Comparison of ENCODE assay signal across 11 cellular contexts in the genomic region with DNA sequence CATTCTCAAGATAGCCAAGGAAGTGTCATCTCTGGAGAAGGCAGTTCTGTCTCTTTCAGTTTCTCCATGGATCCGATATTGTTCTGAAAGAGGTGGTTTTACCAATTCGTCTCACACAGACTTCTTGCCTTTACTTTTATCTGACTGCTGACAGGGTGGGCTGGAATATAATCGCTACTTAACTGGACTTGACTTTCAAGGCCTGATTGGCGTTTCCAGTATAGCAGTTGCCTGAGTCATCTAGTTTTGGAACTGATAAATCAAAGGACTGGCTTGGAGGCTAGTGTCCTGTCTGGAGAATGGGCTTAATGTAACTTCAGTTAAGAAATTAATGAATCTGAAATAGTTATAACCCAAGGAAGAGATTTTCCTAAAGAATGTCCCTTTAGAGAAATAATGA. TPM values are rescaled to one million over a fixed set of nuclear protein-coding genes. Genes with fewer than 3 reads are reported as not detected.
DNase-seq lines count a peak whose midpoint lies in the region; ATAC-seq, FAIRE-seq and TF ChIP-seq lines count a peak whose summit lies in the region.
"Had no signal": no experiment of that assay in that cellular context is flagged by ENCODE, and none has a peak within 500 bp of the region (broad histone marks: within the 10 kb centered on the region; RNA-seq: fewer than 3 reads in every experiment).

No MANE protein-coding gene starts in this region.

- DNase-seq in MCF 10A (ENCODE audit: unreplicated experiment) (no peak), mammary epithelial cell (no peak), keratinocyte (ENCODE audit: low read depth, low spot score) (no peak), transverse colon (no peak), NCI-H2227 treated with DMSO at 0.1 percent for 48 hours (lab: John Stamatoyannopoulos, UW) (no peak)
- DNase-seq in activated CD8-positive, alpha-beta T cell treated with anti-CD3 and anti-CD28 coated beads, Interleukin-2, amount 10 ng/mL, durations not matched to agents 7 days and 5 days, result no peak
- DNase-seq in stimulated activated CD8-positive, alpha-beta memory T cell treated with anti-CD3 and anti-CD28 coated beads, Interleukin-4, amount 100 ng/mL, for 48 hours, result no peak
- DNase-seq: islet precursor cell, NCI-H345 had no signal

- BruUV-seq in MCF 10A (replicated peaks; lab: Mats Ljungman, UMichigan), result no TSS peak
- BruUV-seq in mammary epithelial cell (replicated peaks; lab: Mats Ljungman, UMichigan), result no TSS peak

- dilution Hi-C loops in mammary epithelial cell (cut with HindIII; ENCODE audit: low sequenced_read_pairs), result no loop called here
- dilution Hi-C loops in keratinocyte (cut with MboI; ENCODE audit: extremely low pct_ligation_motif_present, low sequenced_read_pairs), result no loop called here

- H3K4me3 Mint-ChIP-seq in MCF 10A (ENCODE audit: unreplicated experiment), result no peak overlapping the region
- peak overlapping the region; percentile 72 for H3K4me3 Mint-ChIP-seq in activated CD8-positive, alpha-beta T cell treated with anti-CD3 and anti-CD28 coated beads, Interleukin-2, amount 10 ng/mL, durations not matched to agents 7 days and 5 days

- H4K20me1 ChIP-seq in mammary epithelial cell (ENCODE audit: insufficient read depth, low read length), result no peaks in the 10 kb centered on the region
- H4K20me1 ChIP-seq in keratinocyte (ENCODE audit: control insufficient read depth, extremely low read depth, insufficient read depth, low read length), result no peaks in the 10 kb centered on the region

- H3K9me1 ChIP-seq in keratinocyte (ENCODE audit: control insufficient read depth, extremely low read depth, insufficient read depth, low read length), result no peaks in the 10 kb centered on the region

- whole genome bisulfite sequencing in mammary epithelial cell (ENCODE audit: low coverage, missing lambda C conversion rate), result 97% methylated on average over 4 of the region's 4 CpGs
- WGBS in transverse colon (ENCODE audit: low coverage in 1 of 2), 2 donors, result 73 to 89% methylated on average over 3 to 4 of the region's 4 CpGs

- H3K4me2 ChIP-seq in mammary epithelial cell (ENCODE audit: insufficient read depth, low read depth, low read length) (no peak overlapping the region), keratinocyte (ENCODE audit: control insufficient read depth, extremely low read depth, insufficient read depth, low read depth, low read length) (no peak overlapping the region)

- H3K27me3 ChIP-seq in mammary epithelial cell (ENCODE audit: insufficient read depth, low read length) (no peaks in the 10 kb centered on the region), keratinocyte (ENCODE audit: control insufficient read depth, extremely low read depth, insufficient read depth, low read length) (no peaks in the 10 kb centered on the region), transverse colon (no peaks in the 10 kb centered on the region)
- H3K27me3 ChIP-seq: neutrophil had no signal

- H3K27ac ChIP-seq in mammary epithelial cell (ENCODE audit: insufficient read depth, low read depth, low read length), result no peak overlapping the region
- peak overlapping the region; percentile 18 for H3K27ac ChIP-seq in keratinocyte (ENCODE audit: control insufficient read depth, insufficient read depth, low read length)
- H3K27ac ChIP-seq in transverse colon, result peak overlapping the region; percentile 49 to 74 (median 63)

- H3K36me3 ChIP-seq in mammary epithelial cell (ENCODE audit: insufficient read depth, low read length) (no peaks in the 10 kb centered on the region), keratinocyte (ENCODE audit: control insufficient read depth in 2 of 2, extremely low read depth in 1 of 2, insufficient read depth in 2 of 2, low read length in 2 of 2) (peaks cover 0 to 3% of the 10 kb centered on the region in 2 experiments), transverse colon (no peaks in the 10 kb centered on the region)
- H3K36me3 ChIP-seq: neutrophil had no signal

- H3K9me3 Mint-ChIP-seq in MCF 10A (ENCODE audit: unreplicated experiment), result no peaks in the 10 kb centered on the region
- H3K9me3 Mint-ChIP-seq in activated CD8-positive, alpha-beta T cell treated with anti-CD3 and anti-CD28 coated beads, Interleukin-2, amount 10 ng/mL, durations not matched to agents 7 days and 5 days (ENCODE audit: insufficient read depth), result no peaks in the 10 kb centered on the region

- H3K4me1 Mint-ChIP-seq in MCF 10A (ENCODE audit: insufficient read depth, unreplicated experiment), result peaks cover 48% of the 10 kb centered on the region
- peaks cover 95% of the 10 kb centered on the region for H3K4me1 Mint-ChIP-seq in activated CD8-positive, alpha-beta T cell treated with anti-CD3 and anti-CD28 coated beads, Interleukin-2, amount 10 ng/mL, durations not matched to agents 7 days and 5 days (ENCODE audit: low read depth)

- intact Hi-C loops in MCF 10A (cut with micrococcal nuclease) (no loop called here), mammary epithelial cell (cut with micrococcal nuclease) (no loop called here), transverse colon (cut with DNase I; ENCODE audit: low total_unique reads) (no loop called here)

- no peak for ATAC-seq in activated CD8-positive, alpha-beta T cell treated with anti-CD3 and anti-CD28 coated beads, Interleukin-2, amount 10 ng/mL, durations not matched to agents 7 days and 5 days
- no peak for ATAC-seq in HG02588 (IDR thresholded peaks at IDR 0.05; ENCODE audit: unreplicated experiment)

- H3K4me3 ChIP-seq in mammary epithelial cell (replicated peaks in 1 of 3; ENCODE audit: insufficient read depth in 1 of 3, low read depth in 2 of 3, low read length in 3 of 3) (no peak overlapping the region), keratinocyte (ENCODE audit: control insufficient read depth in 2 of 3, extremely low read depth in 1 of 3, insufficient read depth in 2 of 3, low read depth in 1 of 3, low read length in 3 of 3) (no peak overlapping the region), transverse colon (no peak overlapping the region)

- H3K9me3 ChIP-seq in mammary epithelial cell (replicated peaks; ENCODE audit: insufficient read depth, low read length) (no peaks in the 10 kb centered on the region), keratinocyte (ENCODE audit: control insufficient read depth, low read depth, low read length) (no peaks in the 10 kb centered on the region), transverse colon (no peaks in the 10 kb centered on the region)
- H3K9me3 ChIP-seq: neutrophil had no signal

- peak; percentile 26 for FAIRE-seq in keratinocyte (lab: Jason Lieb, UNC)

- in situ Hi-C loops in mammary epithelial cell (cut with MboI; ENCODE audit: low sequenced_read_pairs in 2 of 2), result no loop called here
- in situ Hi-C loops in transverse colon (cut with MboI; ENCODE audit: low pct_ligation_motif_present in 1 of 4, low pct_unique_long_range_greater_than_20kb in 1 of 4, low sequenced_read_pairs in 3 of 4), result no loop called here

- H2AFZ ChIP-seq in mammary epithelial cell (ENCODE audit: low read depth, low read length), result no peak overlapping the region
- H2AFZ ChIP-seq in keratinocyte (ENCODE audit: control insufficient read depth, low read length), result no peak overlapping the region

- H3K36me3 Mint-ChIP-seq in MCF 10A (ENCODE audit: insufficient read depth, unreplicated experiment), result no peaks in the 10 kb centered on the region
- H3K36me3 Mint-ChIP-seq in activated CD8-positive, alpha-beta T cell treated with anti-CD3 and anti-CD28 coated beads, Interleukin-2, amount 10 ng/mL, durations not matched to agents 7 days and 5 days (ENCODE audit: low read depth), result peaks cover 81% of the 10 kb centered on the region

- TF ChIP-seq POLR2A in transverse colon (IDR thresholded peaks at IDR 0.05), result no peak

- H3K79me2 ChIP-seq in mammary epithelial cell (ENCODE audit: insufficient read depth, low read length) (peaks cover 14% of the 10 kb centered on the region), keratinocyte (ENCODE audit: control insufficient read depth, insufficient read depth, low read length) (peaks cover 27% of the 10 kb centered on the region)

- H3K27ac Mint-ChIP-seq in MCF 10A (ENCODE audit: low read depth, unreplicated experiment), result peak overlapping the region; percentile 79
- peak overlapping the region; percentile 90 for H3K27ac Mint-ChIP-seq in activated CD8-positive, alpha-beta T cell treated with anti-CD3 and anti-CD28 coated beads, Interleukin-2, amount 10 ng/mL, durations not matched to agents 7 days and 5 days

- H3K4me1 ChIP-seq in mammary epithelial cell (ENCODE audit: insufficient read depth, low read length), result peaks cover 16% of the 10 kb centered on the region
- peaks cover 40% of the 10 kb centered on the region for H3K4me1 ChIP-seq in keratinocyte (ENCODE audit: control insufficient read depth, extremely low read depth, insufficient read depth, low read length)
- no peaks in the 10 kb centered on the region for H3K4me1 ChIP-seq in transverse colon

- TF ChIP-seq CTCF in MCF 10A (IDR thresholded peaks at IDR 0.05; ENCODE audit: unreplicated experiment) (no peak), mammary epithelial cell (conservative IDR thresholded peaks at IDR 0.05 in 1 of 2, IDR thresholded peaks at IDR 0.05 in 1 of 2; ENCODE audit: extremely low read depth in 1 of 2, insufficient read depth in 1 of 2, low read depth in 1 of 2, low read length in 2 of 2) (no peak), keratinocyte (optimal IDR thresholded peaks at IDR 0.05 in 1 of 3, IDR thresholded peaks at IDR 0.05 in 1 of 3, conservative IDR thresholded peaks at IDR 0.05 in 1 of 3; ENCODE audit: extremely low read depth in 1 of 3, insufficient read depth in 2 of 3, low read length in 3 of 3) (no peak), transverse colon (IDR thresholded peaks at IDR 0.05) (no peak)

- no peaks in the 10 kb centered on the region for H3K27me3 Mint-ChIP-seq in MCF 10A (ENCODE audit: insufficient read depth, unreplicated experiment)
- H3K27me3 Mint-ChIP-seq in activated CD8-positive, alpha-beta T cell treated with anti-CD3 and anti-CD28 coated beads, Interleukin-2, amount 10 ng/mL, durations not matched to agents 7 days and 5 days (ENCODE audit: low read depth), result no peaks in the 10 kb centered on the region

- CTCF ChIA-PET in MCF 10A (lab: Yijun Ruan, JAX) (no interaction called here), mammary epithelial cell (lab: Charles Lee; ENCODE audit: low non-redundant PET) (no interaction called here)
- CTCF ChIA-PET in activated CD8-positive, alpha-beta T cell treated with anti-CD3 and anti-CD28 coated beads, Interleukin-2, amount 10 ng/mL, durations not matched to agents 7 days and 5 days (lab: Charles Lee), result interaction anchor here (1.4 to 6.0 kb wide), 5 partner anchors 8 to 108 kb away, joined by 3 to 42 read pairs (median 5); no protein-coding TSS in a partner anchor

- POLR2A ChIA-PET in MCF 10A (lab: Yijun Ruan, JAX), result interaction anchor here (1.8 kb wide), 1 partner anchor 20 kb away, joined by 6 read pairs; no protein-coding TSS in a partner anchor
- POLR2A ChIA-PET in activated CD8-positive, alpha-beta T cell treated with anti-CD3 and anti-CD28 coated beads, Interleukin-2, amount 10 ng/mL, durations not matched to agents 7 days and 5 days (lab: Charles Lee), result interaction anchor here (0.6 to 13.2 kb wide), 5 partner anchors 10 to 109 kb away, joined by 4 to 177 read pairs (median 9); no protein-coding TSS in a partner anchor

- no peak for TF ChIP-seq EP300 in transverse colon (IDR thresholded peaks at IDR 0.05; ENCODE audit: low read depth)

- H3K9ac ChIP-seq in mammary epithelial cell (ENCODE audit: insufficient read depth, low read length) (no peak overlapping the region), keratinocyte (ENCODE audit: control insufficient read depth, extremely low read depth, insufficient read depth, low read length) (no peak overlapping the region)

RNA-seq across cellular contexts. Expression of gene PRKCH, which starts 21.6 kb away (rescaled TPM):
- total RNA-seq in MCF 10A (2022) (10.4 and 12.4 TPM in 2 replicates), mammary epithelial cell (10 to 100 TPM in 1 of 2 donors, 1 to 10 TPM in 1; 8.8 to 16.2 TPM), transverse colon (10 to 100 TPM; 12.4 to 38.9 (median 27.0) TPM)
- polyA plus RNA-seq in mammary epithelial cell (11.5 TPM), keratinocyte (12.0 to 13.7 TPM (median 12.0 TPM) in 3 replicates)
- polyA minus RNA-seq in mammary epithelial cell (21.2 TPM), keratinocyte (20.1 to 34.5 TPM (median 31.4 TPM) in 3 replicates)
- total RNA-seq in activated CD8-positive, alpha-beta T cell treated with anti-CD3 and anti-CD28 coated beads, Interleukin-2, amount 10 ng/mL, durations not matched to agents 7 days and 5 days, result 100 to 1,000 TPM; 318 to 343 TPM
- 25.3 TPM for polyA plus RNA-seq in keratinocyte (2011; ENCODE audit: low read depth)
- polyA plus RNA-seq in keratinocyte (2011; cell fraction: cytosol; rRNA removed), result 11.7 and 12.1 TPM in 2 replicates
- 14.1 and 17.1 TPM in 2 replicates for polyA plus RNA-seq in keratinocyte (2011; cell fraction: nucleus; rRNA removed)
- polyA plus RNA-seq in keratinocyte (2012; ENCODE audit: low replicate concordance), result 6.9 and 21.5 TPM in 2 replicates
- 24.6 TPM for polyA minus RNA-seq in keratinocyte (2011; cell fraction: cytosol; rRNA and poly(A)+ RNA removed)
- polyA minus RNA-seq in keratinocyte (2011; cell fraction: nucleus; rRNA and poly(A)+ RNA removed), result 18.3 and 32.3 TPM in 2 replicates

Comparison
In these comparisons a context has a peak if more than half of its experiments do, and no peak if none do; other contexts are left out.
1. RNA of gene PRKCH, which starts 21.6 kb away (total RNA-seq): 318 to 343 TPM in activated CD8-positive, alpha-beta T cell treated with anti-CD3 and anti-CD28 coated beads, Interleukin-2, amount 10 ng/mL, durations not matched to agents 7 days and 5 days; 12.4 to 38.9 TPM in transverse colon, 8.8 to 16.2 TPM in mammary epithelial cell and 10.4 to 12.4 TPM in MCF 10A; every median in the first group is over 4 times any median in the second.